1 cellular context compared by ENCODE assay signal in genomic region chr5:119063579-119064379, GRCh38.
TF ChIP-seq lines count a peak whose summit lies in the region.

No MANE protein-coding gene starts in this region.

TF ChIP-seq in HCT116, 20 proteins besides CTCF, POLR2A, EP300 and RAD21 (continued from another document):
- TF ChIP-seq, protein P1, sequence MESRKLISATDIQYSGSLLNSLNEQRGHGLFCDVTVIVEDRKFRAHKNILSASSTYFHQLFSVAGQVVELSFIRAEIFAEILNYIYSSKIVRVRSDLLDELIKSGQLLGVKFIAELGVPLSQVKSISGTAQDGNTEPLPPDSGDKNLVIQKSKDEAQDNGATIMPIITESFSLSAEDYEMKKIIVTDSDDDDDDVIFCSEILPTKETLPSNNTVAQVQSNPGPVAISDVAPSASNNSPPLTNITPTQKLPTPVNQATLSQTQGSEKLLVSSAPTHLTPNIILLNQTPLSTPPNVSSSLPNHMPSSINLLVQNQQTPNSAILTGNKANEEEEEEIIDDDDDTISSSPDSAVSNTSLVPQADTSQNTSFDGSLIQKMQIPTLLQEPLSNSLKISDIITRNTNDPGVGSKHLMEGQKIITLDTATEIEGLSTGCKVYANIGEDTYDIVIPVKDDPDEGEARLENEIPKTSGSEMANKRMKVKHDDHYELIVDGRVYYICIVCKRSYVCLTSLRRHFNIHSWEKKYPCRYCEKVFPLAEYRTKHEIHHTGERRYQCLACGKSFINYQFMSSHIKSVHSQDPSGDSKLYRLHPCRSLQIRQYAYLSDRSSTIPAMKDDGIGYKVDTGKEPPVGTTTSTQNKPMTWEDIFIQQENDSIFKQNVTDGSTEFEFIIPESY (IDR thresholded peaks at IDR 0.05; ENCODE audit: extremely low read depth, insufficient replicate concordance, low read length) = no peak
- no peak for TF ChIP-seq SIN3A (IDR thresholded peaks at IDR 0.05; ENCODE audit: low read depth)
